In the genomic region with DNA sequence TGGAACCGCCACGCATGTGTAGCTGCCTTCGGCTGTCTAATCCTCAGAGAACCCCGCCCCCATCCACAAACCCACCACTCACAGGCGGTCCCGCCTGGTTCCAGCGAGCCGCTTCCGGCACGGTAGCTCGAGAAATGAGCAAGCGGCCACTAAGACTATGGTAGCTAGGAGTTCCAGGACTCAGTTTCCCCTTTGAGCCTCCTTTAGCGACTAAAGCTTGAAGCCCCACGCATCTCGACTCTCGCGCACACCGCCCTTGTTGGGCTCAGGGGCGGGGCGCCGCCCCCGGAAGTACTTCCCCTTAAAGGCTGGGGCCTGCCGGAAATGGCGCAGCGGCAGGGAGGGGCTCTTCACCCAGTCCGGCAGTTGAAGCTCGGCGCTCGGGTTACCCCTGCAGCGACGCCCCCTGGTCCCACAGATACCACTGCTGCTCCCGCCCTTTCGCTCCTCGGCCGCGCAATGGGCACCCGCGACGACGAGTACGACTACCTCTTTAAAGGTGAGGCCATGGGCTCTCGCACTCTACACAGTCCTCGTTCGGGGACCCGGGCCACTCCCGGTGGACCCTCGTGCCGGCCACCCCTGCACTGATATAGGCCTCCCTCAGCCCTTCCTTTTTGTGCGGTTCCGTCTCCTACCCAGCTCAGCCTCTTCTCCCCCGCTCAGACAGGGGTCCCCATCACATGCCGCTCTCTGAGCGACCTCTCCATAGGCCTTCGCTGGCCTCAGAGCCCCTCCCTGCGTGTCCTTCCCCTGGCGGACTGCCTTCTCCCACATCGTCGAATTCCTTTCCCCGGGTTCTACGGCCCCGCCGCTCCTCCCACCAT, we compare ENCODE assay signal across 8 cellular contexts.
A peak's percentile ranks its signal among the peaks of the same experiment; 100 is the strongest.
DNase-seq lines count a peak whose midpoint lies in the region; ATAC-seq, FAIRE-seq and TF ChIP-seq lines count a peak whose summit lies in the region.

Gene RAB11A, plus strand, starts transcription at position 365 of the 827 bp plus-strand sequence. Its CDS starts 95 bp downstream, at position 460.

- no peak for FAIRE-seq in H54 (lab: Jason Lieb, UNC)

- no peaks in the 10 kb centered on the region for H3K27me3 ChIP-seq in RWPE2 (ENCODE audit: insufficient read depth, poor library complexity, severe bottlenecking)

- H3K27ac Mint-ChIP-seq in nephron: peak within 1 kb of the TSS; percentile 98 to 100 (median 99)
- peak within 1 kb of the TSS; percentile 95 for H3K27ac Mint-ChIP-seq in stimulated activated naive CD8-positive, alpha-beta T cell treated with anti-CD3 and anti-CD28 coated beads, Interleukin-15, Interleukin-2, amounts not matched to agents 100 ng/mL and 50 ng/mL, for 24 hours

- H3K4me1 ChIP-seq in ES-I3 (ENCODE audit: insufficient read depth, low read length) (peaks cover 12% of the 10 kb centered on the region; the same call in 1 of the 2 replicates), RWPE2 (ENCODE audit: insufficient read depth, poor library complexity, severe bottlenecking) (peaks cover 18% of the 10 kb centered on the region)

- H3K36me3 ChIP-seq in ES-I3 (ENCODE audit: insufficient read depth, low read length) (no peaks in the 10 kb centered on the region), RWPE2 (ENCODE audit: low read depth) (peaks cover 13% of the 10 kb centered on the region)

- H3K27ac ChIP-seq in RWPE2 (ENCODE audit: poor library complexity, severe bottlenecking): peak within 1 kb of the TSS; percentile 80

- H3K9me3 ChIP-seq in ES-I3 (ENCODE audit: control insufficient read depth, insufficient read depth, low read length) (no peaks in the 10 kb centered on the region), RWPE2 (ENCODE audit: severe bottlenecking) (no peaks in the 10 kb centered on the region)

- no peaks in the 10 kb centered on the region for H3K27me3 Mint-ChIP-seq in nephron (ENCODE audit: low read depth)
- H3K27me3 Mint-ChIP-seq in stimulated activated naive CD8-positive, alpha-beta T cell treated with anti-CD3 and anti-CD28 coated beads, Interleukin-15, Interleukin-2, amounts not matched to agents 100 ng/mL and 50 ng/mL, for 24 hours: peaks cover 4% of the 10 kb centered on the region

- peak within 1 kb of the TSS; percentile 98 to 99 (median 98) for H3K4me3 Mint-ChIP-seq in nephron
- peak within 1 kb of the TSS; percentile 95 for H3K4me3 Mint-ChIP-seq in stimulated activated naive CD8-positive, alpha-beta T cell treated with anti-CD3 and anti-CD28 coated beads, Interleukin-15, Interleukin-2, amounts not matched to agents 100 ng/mL and 50 ng/mL, for 24 hours

- H3K36me3 Mint-ChIP-seq in nephron (ENCODE audit: low read depth): peaks cover 5% of the 10 kb centered on the region
- H3K36me3 Mint-ChIP-seq in stimulated activated naive CD8-positive, alpha-beta T cell treated with anti-CD3 and anti-CD28 coated beads, Interleukin-15, Interleukin-2, amounts not matched to agents 100 ng/mL and 50 ng/mL, for 24 hours (ENCODE audit: low read depth): peaks cover 13% of the 10 kb centered on the region

- H3K9me3 Mint-ChIP-seq in nephron: no peaks in the 10 kb centered on the region
- H3K9me3 Mint-ChIP-seq in stimulated activated naive CD8-positive, alpha-beta T cell treated with anti-CD3 and anti-CD28 coated beads, Interleukin-15, Interleukin-2, amounts not matched to agents 100 ng/mL and 50 ng/mL, for 24 hours: no peaks in the 10 kb centered on the region

- peak within 1 kb of the TSS; percentile 91 for H3K9ac ChIP-seq in ES-I3 (ENCODE audit: low read depth, low read length)

- H3K4me3 ChIP-seq in RWPE2 (ENCODE audit: severe bottlenecking): peak within 1 kb of the TSS; percentile 90
- peak within 1 kb of the TSS; percentile 99 for H3K4me3 ChIP-seq in fibroblast of pulmonary artery (replicated peaks; ENCODE audit: low read depth, low read length)

- TF ChIP-seq POLR2A in H54 (IDR thresholded peaks at IDR 0.05; ENCODE audit: low read depth, low read length): peak; percentile 88

- peak; percentile 90 for ATAC-seq in RWPE2 (ENCODE audit: low read depth)

- peak; percentile 74 for DNase-seq in H54 (ENCODE audit: insufficient read length, low spot score)
- peak; percentile 99 for DNase-seq in LoVo (ENCODE audit: low spot score)
- DNase-seq in RWPE2 (ENCODE audit: low spot score): peak; percentile 99
- DNase-seq in activated T-helper 9 cell treated with anti-CD3 and anti-CD28 coated beads, Interleukin-2, amount 50 U/mL, for 16 hours (ENCODE audit: low read depth): peak; percentile 92
- DNase-seq in fibroblast of pulmonary artery (ENCODE audit: low read depth): peak; percentile 97

- peaks cover 18% of the 10 kb centered on the region for H3K4me1 Mint-ChIP-seq in nephron
- peaks cover 41% of the 10 kb centered on the region for H3K4me1 Mint-ChIP-seq in stimulated activated naive CD8-positive, alpha-beta T cell treated with anti-CD3 and anti-CD28 coated beads, Interleukin-15, Interleukin-2, amounts not matched to agents 100 ng/mL and 50 ng/mL, for 24 hours (ENCODE audit: low read depth)

- peak; percentile 71 for TF ChIP-seq CTCF in RWPE2 (IDR thresholded peaks at IDR 0.05; ENCODE audit: poor library complexity, severe bottlenecking)
- TF ChIP-seq CTCF in fibroblast of pulmonary artery (IDR thresholded peaks at IDR 0.05; ENCODE audit: low read length, missing control alignments): peak; percentile 23
- TF ChIP-seq CTCF in nephron (IDR thresholded peaks at IDR 0.05; ENCODE audit: unreplicated experiment in 3 of 3): peak in 2 of 3 experiments; percentile 21 to 43

Comparison
In these comparisons a context has a peak if more than half of its experiments do, and no peak if none do; other contexts are left out.
1. Peak in every context shown above with its lines: DNase-seq, ATAC-seq, H3K4me3 ChIP-seq and H3K27ac ChIP-seq.